In genomic region chr16:23509763-23510153, GRCh38 we compare ENCODE assay signal across 1 cellular context.
TF ChIP-seq lines count a peak whose summit lies in the region.

No MANE protein-coding gene starts in this region.

TF ChIP-seq in SK-N-SH, 30 proteins besides CTCF, POLR2A, EP300 and RAD21 (continued from another document):
- no peak for TF ChIP-seq PBX3 (IDR thresholded peaks at IDR 0.05)
- TF ChIP-seq SIN3A (IDR thresholded peaks at IDR 0.05; ENCODE audit: borderline replicate concordance, low read depth, low read length) = no peak
- no peak for TF ChIP-seq SMC3 (IDR thresholded peaks at IDR 0.05; ENCODE audit: low read depth, low read length)
- no peak for TF ChIP-seq GATA2 (CRISPR knock-in tag; IDR thresholded peaks at IDR 0.05)
- no peak for TF ChIP-seq USF1 (IDR thresholded peaks at IDR 0.05; ENCODE audit: borderline replicate concordance, low read depth)
- no peak for TF ChIP-seq TEAD4 (IDR thresholded peaks at IDR 0.05; ENCODE audit: borderline replicate concordance, insufficient read depth)
- no peak for TF ChIP-seq ZBTB33 (IDR thresholded peaks at IDR 0.05; ENCODE audit: borderline replicate concordance, low read depth)
